15 cellular contexts compared by ENCODE assay signal in the genomic region with DNA sequence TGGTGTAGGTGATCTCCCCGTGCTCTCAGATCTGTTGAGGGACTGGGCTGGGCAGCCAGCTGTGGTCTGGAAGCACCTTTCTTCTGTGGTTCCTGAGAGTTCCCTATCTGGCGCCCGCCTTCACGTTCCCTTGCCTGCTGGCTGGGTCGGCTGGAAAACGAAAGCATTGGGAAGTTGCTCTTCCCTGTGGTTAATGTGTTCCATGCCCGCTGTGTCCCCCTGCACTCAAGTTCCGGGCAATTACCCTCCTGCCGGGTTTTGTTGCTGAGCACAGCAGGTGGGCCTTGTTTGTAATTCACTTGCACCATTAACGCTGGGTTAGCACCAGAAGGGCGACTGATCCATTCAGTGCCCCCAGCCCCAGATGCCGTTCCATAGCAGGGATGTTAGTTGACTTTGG.
DNase-seq lines count a peak whose midpoint lies in the region; ATAC-seq and TF ChIP-seq lines count a peak whose summit lies in the region.
"Had no signal": no experiment of that assay in that cellular context is flagged by ENCODE, and none has a peak within 500 bp of the region (broad histone marks: within the 10 kb centered on the region; RNA-seq: fewer than 3 reads in every experiment).

No MANE protein-coding gene starts in this region.

- H2AK5ac ChIP-seq in mesenchymal stem cell (ENCODE audit: low read length, severe bottlenecking): no peak overlapping the region

- peaks cover 26% of the 10 kb centered on the region in 2 donors for H3K27me3 Mint-ChIP-seq in T-cell

- peak overlapping the region in 1 of 2 experiments; percentile 53 for H3K14ac ChIP-seq in mesenchymal stem cell (ENCODE audit: low read length in 2 of 2)

- in situ Hi-C loops in astrocyte of the spinal cord (cut with HindIII; ENCODE audit: low sequenced_read_pairs) (no loop called here), transverse colon (cut with MboI; ENCODE audit: low pct_ligation_motif_present in 1 of 4, low pct_unique_long_range_greater_than_20kb in 1 of 4, low sequenced_read_pairs in 3 of 4) (no loop called here)

- peak; percentile 96 for DNase-seq in DMS79 (lab: John Stamatoyannopoulos, UW)
- peak; percentile 83 to 86 for DNase-seq in NCI-H187 (lab: John Stamatoyannopoulos, UW)
- DNase-seq in astrocyte of the spinal cord (ENCODE audit: low read depth, low spot score): peak; percentile 5
- peak; percentile 23 for DNase-seq in mesenchymal stem cell
- DNase-seq in transverse colon: no peak
- no peak for DNase-seq in T-cell
- DNase-seq: activated B cell treated with CpG ODN at 0.5 μM for 24 hours; activated T-cell treated with anti-CD3 and anti-CD28 coated beads, Interleukin-2, amount 50 U/mL, for 72 hours; amygdala; hypothalamus; IMR-90; NCI-H510A; SJCRH30 had no signal

- no peak overlapping the region for H2BK120ac ChIP-seq in mesenchymal stem cell (ENCODE audit: low read depth, low read length)

- peaks cover 72 to 87% of the 10 kb centered on the region in 2 experiments for H3K27me3 ChIP-seq in mesenchymal stem cell (ENCODE audit: control insufficient read depth in 1 of 2, insufficient read depth in 1 of 2, low read length in 2 of 2)
- H3K27me3 ChIP-seq in transverse colon: peaks cover 9% of the 10 kb centered on the region
- H3K27me3 ChIP-seq: SJCRH30 had no signal

- H3K9me3 ChIP-seq in mesenchymal stem cell (ENCODE audit: control insufficient read depth, low read length) (no peaks in the 10 kb centered on the region), transverse colon (no peaks in the 10 kb centered on the region)
- H3K9me3 ChIP-seq: SJCRH30 had no signal

- H2BK12ac ChIP-seq in mesenchymal stem cell (ENCODE audit: low read length in 2 of 2): no peak overlapping the region

- CTCF ChIA-PET in T-cell (lab: Charles Lee): no interaction called here

- no peaks in the 10 kb centered on the region for H3K9me3 Mint-ChIP-seq in T-cell
- H3K9me3 Mint-ChIP-seq: activated B cell treated with CpG ODN at 0.5 μM for 24 hours; activated T-cell treated with anti-CD3 and anti-CD28 coated beads, Interleukin-2, amount 50 U/mL, for 72 hours had no signal

- H2BK15ac ChIP-seq in mesenchymal stem cell (ENCODE audit: low read depth, poor library complexity, severe bottlenecking): no peak overlapping the region

- H3K4me1 Mint-ChIP-seq in T-cell: no peaks in the 10 kb centered on the region
- H3K4me1 Mint-ChIP-seq: activated B cell treated with CpG ODN at 0.5 μM for 24 hours had no signal

- no peak overlapping the region for H3K4ac ChIP-seq in mesenchymal stem cell (ENCODE audit: low read depth in 1 of 2, low read length in 2 of 2)

- H4K91ac ChIP-seq in mesenchymal stem cell (ENCODE audit: low read length): no peak overlapping the region

- TF ChIP-seq EP300 in transverse colon (IDR thresholded peaks at IDR 0.05; ENCODE audit: low read depth): no peak

- whole genome bisulfite sequencing in mesenchymal stem cell: 8% methylated on average over 12 of the region's 12 CpGs
- 55 to 72% methylated on average over 8 to 12 of the region's 12 CpGs for WGBS in transverse colon (ENCODE audit: low coverage in 1 of 2), 2 donors

- no peak overlapping the region for H2BK5ac ChIP-seq in mesenchymal stem cell (ENCODE audit: low read depth, low read length, poor library complexity, severe bottlenecking)

- no peak overlapping the region for H3K4me3 ChIP-seq in astrocyte of the spinal cord (ENCODE audit: low read depth, low read length)
- peak overlapping the region in 1 of 2 experiments; percentile 39 for H3K4me3 ChIP-seq in mesenchymal stem cell (ENCODE audit: insufficient read depth in 1 of 2, low read depth in 1 of 2, low read length in 2 of 2)
- H3K4me3 ChIP-seq in transverse colon: no peak overlapping the region
- H3K4me3 ChIP-seq: SJCRH30 had no signal

- no peaks in the 10 kb centered on the region for H3K36me3 ChIP-seq in mesenchymal stem cell (ENCODE audit: control insufficient read depth in 1 of 2, insufficient read depth in 2 of 2, low read depth in 1 of 2, low read length in 2 of 2)
- no peaks in the 10 kb centered on the region for H3K36me3 ChIP-seq in transverse colon
- H3K36me3 ChIP-seq: SJCRH30 had no signal

- TF ChIP-seq CTCF in astrocyte of the spinal cord (IDR thresholded peaks at IDR 0.05; ENCODE audit: low read depth, low read length): no peak
- no peak for TF ChIP-seq CTCF in transverse colon (IDR thresholded peaks at IDR 0.05)

- H3K18ac ChIP-seq in mesenchymal stem cell (ENCODE audit: low read depth in 1 of 2, low read length in 2 of 2): no peak overlapping the region

- no peak overlapping the region for H3K9ac ChIP-seq in mesenchymal stem cell (ENCODE audit: low read length)

- no peak overlapping the region for H4K8ac ChIP-seq in mesenchymal stem cell (ENCODE audit: low read length)

- H3K27ac ChIP-seq in mesenchymal stem cell (ENCODE audit: low read length, poor library complexity, severe bottlenecking) (no peak overlapping the region), transverse colon (no peak overlapping the region)
- H3K27ac ChIP-seq: SJCRH30 had no signal

- POLR2A ChIA-PET in T-cell (lab: Charles Lee): no interaction called here

- H3K4me1 ChIP-seq in mesenchymal stem cell (ENCODE audit: control insufficient read depth, insufficient read depth, low read depth, low read length): peaks cover 8% of the 10 kb centered on the region
- no peaks in the 10 kb centered on the region for H3K4me1 ChIP-seq in transverse colon
- H3K4me1 ChIP-seq: SJCRH30 had no signal

- no peak overlapping the region for H2AFZ ChIP-seq in mesenchymal stem cell (ENCODE audit: low read depth, low read length)

- no peak overlapping the region for H3K27ac Mint-ChIP-seq in T-cell
- H3K27ac Mint-ChIP-seq: activated B cell treated with CpG ODN at 0.5 μM for 24 hours; activated T-cell treated with anti-CD3 and anti-CD28 coated beads, Interleukin-2, amount 50 U/mL, for 72 hours had no signal

- no peak for TF ChIP-seq POLR2A in transverse colon (IDR thresholded peaks at IDR 0.05)

- intact Hi-C loops in transverse colon (cut with DNase I; ENCODE audit: low total_unique reads): no loop called here

- no peaks in the 10 kb centered on the region for H3K36me3 Mint-ChIP-seq in T-cell

- H3K4me3 Mint-ChIP-seq in T-cell: no peak overlapping the region
- H3K4me3 Mint-ChIP-seq: activated B cell treated with CpG ODN at 0.5 μM for 24 hours; activated T-cell treated with anti-CD3 and anti-CD28 coated beads, Interleukin-2, amount 50 U/mL, for 72 hours had no signal

- ATAC-seq in HG03432 (IDR thresholded peaks at IDR 0.05; ENCODE audit: unreplicated experiment) (no peak), HG02678 (IDR thresholded peaks at IDR 0.05; ENCODE audit: unreplicated experiment) (no peak), T-cell (replicated peaks in 1 of 4) (no peak)
- ATAC-seq: activated T-cell treated with anti-CD3 and anti-CD28 coated beads, Interleukin-2, amount 50 U/mL, for 72 hours had no signal

- peak overlapping the region; percentile 20 for H3K4me2 ChIP-seq in mesenchymal stem cell (ENCODE audit: low read length, poor library complexity, severe bottlenecking)

- H3K23ac ChIP-seq in mesenchymal stem cell (ENCODE audit: low read length in 2 of 2): no peak overlapping the region

- no peaks in the 10 kb centered on the region for H3K79me1 ChIP-seq in mesenchymal stem cell (replicated peaks; ENCODE audit: low read length, poor library complexity, severe bottlenecking)

Comparison
In these comparisons a context has a peak if more than half of its experiments do, and no peak if none do; other contexts are left out.
1. DNase-seq: peak in DMS79 (single experiment), NCI-H187 (2 of 2), astrocyte of the spinal cord (single experiment) and mesenchymal stem cell (single experiment); none in transverse colon (single experiment) and T-cell (0 of 34).